22 cellular contexts compared by ENCODE assay signal in genomic region chr7:125924037-125924436, GRCh38.
"Had no signal": no experiment of that assay in that cellular context is flagged by ENCODE, and none has a peak within 500 bp of the region (broad histone marks: within the 10 kb centered on the region; RNA-seq: fewer than 3 reads in every experiment).

No MANE protein-coding gene starts in this region.

- H3K27me3 Mint-ChIP-seq: memory B cell; natural killer cell treated with Interleukin-12 subunit alpha and Interleukin-12 subunit beta and Interleukin-15 and Interleukin-18, amount 100 ng/mL, for 72 hours; stimulated activated memory B cell treated with anti-CD40 and anti-IgM and Interleukin-4, amounts not matched to agents 10 μg/mL and 1 μg/mL and 100 μg/mL, for 72 hours; stimulated activated naive CD8-positive, alpha-beta T cell treated with anti-CD3 and anti-CD28 coated beads, Interleukin-15, Interleukin-2, amounts not matched to agents 100 ng/mL and 50 ng/mL, for 24 hours had no signal

- H3K36me3 Mint-ChIP-seq: memory B cell; natural killer cell treated with Interleukin-12 subunit alpha and Interleukin-12 subunit beta and Interleukin-15 and Interleukin-18, amount 100 ng/mL, for 72 hours; stimulated activated memory B cell treated with anti-CD40 and anti-IgM and Interleukin-4, amounts not matched to agents 10 μg/mL and 1 μg/mL and 100 μg/mL, for 72 hours had no signal

- ATAC-seq: heart left ventricle; lower lobe of right lung; natural killer cell treated with Interleukin-12 subunit alpha and Interleukin-12 subunit beta and Interleukin-15 and Interleukin-18, amount 100 ng/mL, for 72 hours; pancreas; right cardiac atrium; stimulated activated memory B cell treated with anti-CD40 and anti-IgM and Interleukin-4, amounts not matched to agents 10 μg/mL and 1 μg/mL and 100 μg/mL, for 72 hours; upper lobe of right lung had no signal

- H3K27ac Mint-ChIP-seq: memory B cell; natural killer cell treated with Interleukin-12 subunit alpha and Interleukin-12 subunit beta and Interleukin-15 and Interleukin-18, amount 100 ng/mL, for 72 hours; progenitor cell of endocrine pancreas; stimulated activated memory B cell treated with anti-CD40 and anti-IgM and Interleukin-4, amounts not matched to agents 10 μg/mL and 1 μg/mL and 100 μg/mL, for 72 hours; stimulated activated naive CD8-positive, alpha-beta T cell treated with anti-CD3 and anti-CD28 coated beads, Interleukin-15, Interleukin-2, amounts not matched to agents 100 ng/mL and 50 ng/mL, for 24 hours had no signal

- H3K4me3 ChIP-seq: coronary artery, heart left ventricle, left ventricle myocardium inferior, lower lobe of right lung, pancreas, tibial nerve, upper lobe of right lung, vagina had no signal

- H3K4me1 ChIP-seq: heart left ventricle, left ventricle myocardium inferior, lower lobe of right lung, pancreas, tibial nerve, upper lobe of right lung, vagina had no signal

- H3K27me3 ChIP-seq: heart left ventricle, pancreas, tibial nerve, upper lobe of right lung, vagina had no signal

- H3K9me3 Mint-ChIP-seq: stimulated activated memory B cell treated with anti-CD40 and anti-IgM and Interleukin-4, amounts not matched to agents 10 μg/mL and 1 μg/mL and 100 μg/mL, for 72 hours had no signal

- H3K4me3 Mint-ChIP-seq: memory B cell; natural killer cell treated with Interleukin-12 subunit alpha and Interleukin-12 subunit beta and Interleukin-15 and Interleukin-18, amount 100 ng/mL, for 72 hours; stimulated activated memory B cell treated with anti-CD40 and anti-IgM and Interleukin-4, amounts not matched to agents 10 μg/mL and 1 μg/mL and 100 μg/mL, for 72 hours; stimulated activated naive CD8-positive, alpha-beta T cell treated with anti-CD3 and anti-CD28 coated beads, Interleukin-15, Interleukin-2, amounts not matched to agents 100 ng/mL and 50 ng/mL, for 24 hours had no signal

- H3K36me3 ChIP-seq: heart left ventricle, left ventricle myocardium inferior, lower lobe of right lung, pancreas, tibial nerve, upper lobe of right lung, vagina had no signal

- H3K4me1 Mint-ChIP-seq: memory B cell; stimulated activated memory B cell treated with anti-CD40 and anti-IgM and Interleukin-4, amounts not matched to agents 10 μg/mL and 1 μg/mL and 100 μg/mL, for 72 hours had no signal

- H3K27ac ChIP-seq: coronary artery, heart left ventricle, left ventricle myocardium inferior, lower lobe of right lung, pancreas, tibial nerve, upper lobe of right lung, vagina had no signal

- DNase-seq: effector CD4-positive, alpha-beta T cell; foreskin melanocyte; heart left ventricle; hippocampal formation; islet precursor cell; left ventricle myocardium inferior; lower lobe of right lung; midbrain; occipital lobe; pancreas; right cardiac atrium; small intestine; stimulated activated CD4-positive, alpha-beta T cell treated with anti-CD3 and anti-CD28 coated beads, Interleukin-4, amount 100 ng/mL, for 1 hour; upper lobe of right lung had no signal

- H3K9me3 ChIP-seq: heart left ventricle, left ventricle myocardium inferior, lower lobe of right lung, pancreas, tibial nerve, upper lobe of right lung, vagina had no signal
